ENCODE assay signal across 1 cellular context in the genomic region with DNA sequence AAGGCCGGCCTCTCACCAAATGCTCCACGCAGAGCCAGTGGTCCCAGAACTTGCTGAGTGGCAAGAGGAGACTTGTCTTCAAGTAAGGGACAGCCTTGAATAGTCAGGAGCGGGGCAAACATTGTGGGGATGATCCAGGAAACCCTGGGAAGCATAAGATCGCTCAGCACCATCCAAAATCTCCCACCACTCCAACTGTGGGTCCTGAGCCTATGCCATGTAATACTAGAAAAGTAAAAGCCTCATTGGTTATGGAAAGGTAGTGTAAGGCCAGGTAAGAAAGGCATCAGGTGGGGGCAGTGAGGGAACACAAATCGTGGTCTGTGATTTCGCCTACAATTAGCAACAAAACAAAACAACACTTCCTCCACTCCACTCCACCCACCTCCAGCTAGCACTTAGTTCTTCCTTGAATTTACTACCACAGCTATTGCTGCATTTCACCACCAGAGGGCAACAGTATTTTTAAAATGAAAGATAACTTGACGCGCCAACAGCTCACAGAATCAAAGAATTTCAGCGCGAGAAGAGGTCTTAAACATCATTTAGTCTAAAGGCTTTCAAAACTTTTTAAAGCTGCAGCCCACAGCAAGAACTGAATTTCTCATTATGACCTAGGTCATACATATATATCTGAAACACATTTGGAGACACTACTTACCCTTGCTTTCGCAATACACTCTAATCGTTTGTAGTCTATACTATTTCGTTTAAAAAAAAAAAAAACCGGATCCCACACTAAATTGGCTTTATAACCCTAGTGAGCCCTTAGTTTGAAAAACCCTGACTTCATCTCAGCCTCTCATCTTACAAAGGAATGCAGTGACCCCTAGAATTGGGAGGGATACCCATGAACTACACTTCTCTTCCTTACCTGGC.
TF ChIP-seq lines count a peak whose summit lies in the region.

No MANE protein-coding gene starts in this region.

TF ChIP-seq in H1, 55 proteins besides CTCF, POLR2A, EP300 and RAD21:
- TF ChIP-seq, protein P1, sequence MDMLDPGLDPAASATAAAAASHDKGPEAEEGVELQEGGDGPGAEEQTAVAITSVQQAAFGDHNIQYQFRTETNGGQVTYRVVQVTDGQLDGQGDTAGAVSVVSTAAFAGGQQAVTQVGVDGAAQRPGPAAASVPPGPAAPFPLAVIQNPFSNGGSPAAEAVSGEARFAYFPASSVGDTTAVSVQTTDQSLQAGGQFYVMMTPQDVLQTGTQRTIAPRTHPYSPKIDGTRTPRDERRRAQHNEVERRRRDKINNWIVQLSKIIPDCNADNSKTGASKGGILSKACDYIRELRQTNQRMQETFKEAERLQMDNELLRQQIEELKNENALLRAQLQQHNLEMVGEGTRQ (IDR thresholded peaks at IDR 0.05; ENCODE audit: low read length): no peak
- TF ChIP-seq CBX8 (IDR thresholded peaks at IDR 0.05; ENCODE audit: borderline replicate concordance, low read depth, low read length): no peak
- no peak for TF ChIP-seq BRCA1 (IDR thresholded peaks at IDR 0.05; ENCODE audit: low read depth, low read length)
